In genomic region chr1:234498448-234499118, GRCh38 we compare ENCODE assay signal across 8 cellular contexts. TPM values are rescaled to one million over a fixed set of nuclear protein-coding genes. Genes with fewer than 3 reads are reported as not detected.
A peak's percentile ranks its signal among the peaks of the same experiment; 100 is the strongest.
DNase-seq lines count a peak whose midpoint lies in the region; ATAC-seq and TF ChIP-seq lines count a peak whose summit lies in the region.

No MANE protein-coding gene starts in this region.

- POLR2A ChIA-PET in activated CD4-positive, alpha-beta T cell treated with anti-CD3 and anti-CD28 coated beads for 36 hours (lab: Charles Lee), result no interaction called here

- H3K4me3 ChIP-seq in right lobe of liver (no peak overlapping the region), tibial artery (no peak overlapping the region)

- no peak for TF ChIP-seq POLR2A in right lobe of liver (IDR thresholded peaks at IDR 0.05)

- H3K27me3 ChIP-seq in right lobe of liver (no peaks in the 10 kb centered on the region), tibial artery (no peaks in the 10 kb centered on the region)

- H3K27ac ChIP-seq in angular gyrus (ENCODE audit: low read depth, low read length) (peak overlapping the region; percentile 38), right lobe of liver (peak overlapping the region; percentile 78 to 95 (median 91)), tibial artery (peak overlapping the region; percentile 84)

- H3K4me3 Mint-ChIP-seq in activated CD4-positive, alpha-beta T cell treated with anti-CD3 and anti-CD28 coated beads for 36 hours, result no peak overlapping the region

- in situ Hi-C loops in GM13977 (cut with MboI; ENCODE audit: low pct_unique_long_range_greater_than_20kb, low sequenced_read_pairs, unreplicated experiment), result loop anchor here (5.0 to 25.0 kb wide), 3 partner anchors 264 to 594 kb away; no protein-coding TSS in a partner anchor

- H3K4me1 ChIP-seq in right lobe of liver (peaks cover 0 to 43% (median 9%) of the 10 kb centered on the region in 4 donors), tibial artery (peaks cover 0 to 46% (median 29%) of the 10 kb centered on the region in 4 donors)

- H3K27ac Mint-ChIP-seq in activated CD4-positive, alpha-beta T cell treated with anti-CD3 and anti-CD28 coated beads for 36 hours, result peak overlapping the region; percentile 80

- no peak for ATAC-seq in activated CD4-positive, alpha-beta T cell treated with anti-CD3 and anti-CD28 coated beads for 36 hours
- ATAC-seq in right lobe of liver, result peak; percentile 0 to 11 (median 2)
- ATAC-seq in GM19463 (IDR thresholded peaks at IDR 0.05; ENCODE audit: unreplicated experiment), result no peak
- ATAC-seq in GM21367 (IDR thresholded peaks at IDR 0.05; ENCODE audit: unreplicated experiment), result no peak

- peaks cover 78% of the 10 kb centered on the region for H3K4me1 Mint-ChIP-seq in activated CD4-positive, alpha-beta T cell treated with anti-CD3 and anti-CD28 coated beads for 36 hours

- TF ChIP-seq CTCF in right lobe of liver (IDR thresholded peaks at IDR 0.05), result no peak
- no peak for TF ChIP-seq CTCF in tibial artery (IDR thresholded peaks at IDR 0.05)
- TF ChIP-seq CTCF in GM13977 (IDR thresholded peaks at IDR 0.05; ENCODE audit: extremely low read depth, insufficient read depth, missing control alignments), result no peak

- CTCF ChIA-PET in activated CD4-positive, alpha-beta T cell treated with anti-CD3 and anti-CD28 coated beads for 36 hours (lab: Charles Lee), result interaction anchor here (0.8 to 4.5 kb wide), 15 partner anchors 10 to 585 kb away, joined by 3 to 22 read pairs (median 5); partner anchors contain the start of gene IRF2BP2

- no peaks in the 10 kb centered on the region for H3K36me3 ChIP-seq in right lobe of liver
- no peaks in the 10 kb centered on the region for H3K36me3 ChIP-seq in tibial artery

- WGBS in right lobe of liver (ENCODE audit: insufficient coverage, low coverage, low lambda C conversion rate, missing lambda C conversion rate), result 27% methylated on average over 6 of the region's 9 CpGs

- DNase-seq in activated CD4-positive, alpha-beta T cell treated with anti-CD3 and anti-CD28 coated beads for 36 hours, result no peak
- no peak for DNase-seq in activated CD4-positive, alpha-beta T cell treated with anti-CD3 and anti-CD28 coated beads, Interleukin-2, amount 50 U/mL, for 4 hours
- DNase-seq in right lobe of liver (no peak), tibial artery (no peak), GM13977 (ENCODE audit: low spot score) (no peak)

- H3K36me3 Mint-ChIP-seq in activated CD4-positive, alpha-beta T cell treated with anti-CD3 and anti-CD28 coated beads for 36 hours (ENCODE audit: low read depth), result peaks cover 7% of the 10 kb centered on the region

- intact Hi-C loops in activated CD4-positive, alpha-beta T cell treated with anti-CD3 and anti-CD28 coated beads for 36 hours (cut with DNase I, micrococcal nuclease), result loop anchor here (1.0 to 5.0 kb wide), 9 partner anchors 101 to 1004 kb away; partner anchors contain the start of genes B3GALNT2 (in 1 of the 2) and IRF2BP2 (in 1 of the 2)
- intact Hi-C loops in right lobe of liver (cut with DNase I), result loop anchor here (5.0 to 10.0 kb wide), 3 partner anchors 96 to 589 kb away; no protein-coding TSS in a partner anchor
- intact Hi-C loops in tibial artery (cut with DNase I; ENCODE audit: low total_unique reads), result loop anchor here (2.0 kb wide), 1 partner anchor 586 kb away; no protein-coding TSS in a partner anchor

- peaks cover 3% of the 10 kb centered on the region for H3K27me3 Mint-ChIP-seq in activated CD4-positive, alpha-beta T cell treated with anti-CD3 and anti-CD28 coated beads for 36 hours

- H3K9me3 Mint-ChIP-seq in activated CD4-positive, alpha-beta T cell treated with anti-CD3 and anti-CD28 coated beads for 36 hours (ENCODE audit: low read depth), result peaks cover 5% of the 10 kb centered on the region

- H3K9me3 ChIP-seq in right lobe of liver (no peaks in the 10 kb centered on the region), tibial artery (no peaks in the 10 kb centered on the region)

RNA-seq across cellular contexts. Expression of gene TARBP1, which starts 19.6 kb away (rescaled TPM):
- total RNA-seq in activated CD4-positive, alpha-beta T cell treated with anti-CD3 and anti-CD28 coated beads for 36 hours, result 10 to 100 TPM; 37.7 to 41.5 TPM
- total RNA-seq in right lobe of liver, result 10 to 100 TPM in 2 of 6 experiments, 1 to 10 TPM in 4; 7.2 to 16.7 (median 8.0) TPM

Comparison
In these comparisons a context has a peak if more than half of its experiments do, and no peak if none do; other contexts are left out.
1. ATAC-seq: peak in right lobe of liver (4 of 4); none in activated CD4-positive, alpha-beta T cell treated with anti-CD3 and anti-CD28 coated beads for 36 hours (single experiment), GM19463 (single experiment) and GM21367 (single experiment).
2. H3K27ac ChIP-seq: peak in every context shown above with its lines; median percentile 91 in right lobe of liver; 84 in tibial artery; 38 in angular gyrus.